ENCODE assay signal across 22 cellular contexts in genomic region chr2:126208266-126208665, GRCh38.
"Had no signal": no experiment of that assay in that cellular context is flagged by ENCODE, and none has a peak within 500 bp of the region (broad histone marks: within the 10 kb centered on the region; RNA-seq: fewer than 3 reads in every experiment).

No MANE protein-coding gene starts in this region.

- H3K4me3 ChIP-seq: SJSA1 had no signal

- ATAC-seq: T-cell had no signal

- H3K27ac Mint-ChIP-seq: T-cell had no signal

- H3K9me3 ChIP-seq: SJSA1, SK-N-SH had no signal

- H3K9ac ChIP-seq: SK-N-SH had no signal

- H3K4me3 Mint-ChIP-seq: T-cell had no signal

- H3K27me3 ChIP-seq: SJSA1 had no signal

- H3K9me2 ChIP-seq: SK-N-SH had no signal

- H3K27ac ChIP-seq: SJSA1 had no signal

- H3K36me3 Mint-ChIP-seq: T-cell had no signal

- H3K36me3 ChIP-seq: SJSA1 had no signal

- DNase-seq: KBM-7, MV-4-11, NCI-H1048, NCI-H1105, NCI-H1417, NCI-H1436 treated with DMSO at 0.1 percent for 48 hours, NCI-H1694, NCI-H187 treated with DMSO at 0.1 percent for 48 hours, NCI-H2029 treated with DMSO at 0.1 percent for 48 hours, NCI-H2171, NCI-H345, NCI-H446 treated with DMSO at 0.1 percent for 48 hours, NCI-H524, NCI-H526 treated with DMSO at 0.1 percent for 48 hours, NCI-H748 treated with DMSO at 0.1 percent for 48 hours, Right ventricle myocardium superior, RPMI8226, SIG-M5, SK-N-SH, SW 1271, T-cell had no signal

- H3K4me2 ChIP-seq: SK-N-SH had no signal

- H3K4me1 ChIP-seq: SJSA1 had no signal

- H3K27me3 Mint-ChIP-seq: T-cell had no signal

- H3K4me1 Mint-ChIP-seq: T-cell had no signal
